Comparison of ENCODE assay signal across 8 cellular contexts in the genomic region with DNA sequence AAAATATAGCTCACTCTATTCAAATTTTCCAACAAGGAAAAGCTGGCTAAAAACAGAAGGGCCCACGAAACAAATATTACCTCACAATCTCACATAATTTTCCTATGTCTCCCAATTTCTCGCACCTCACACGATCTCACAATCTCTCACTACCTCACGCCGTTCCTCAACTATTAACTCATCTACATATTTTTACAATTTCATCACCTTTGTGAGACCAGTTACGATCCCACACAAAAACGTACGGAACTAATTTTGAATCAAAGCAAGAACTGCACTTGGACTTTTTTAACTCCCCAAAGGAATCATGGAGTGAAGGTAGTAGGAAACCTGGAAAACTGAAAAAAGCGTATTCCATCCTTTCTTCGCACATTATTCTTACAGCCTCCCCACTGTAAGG. TPM values are rescaled to one million over a fixed set of nuclear protein-coding genes. Genes with fewer than 3 reads are reported as not detected.
DNase-seq lines count a peak whose midpoint lies in the region; TF ChIP-seq lines count a peak whose summit lies in the region.

No MANE protein-coding gene starts in this region.

- peak overlapping the region in 2 of 8 donors; percentile 42 to 69 for H3K27ac Mint-ChIP-seq in CD8-positive, alpha-beta memory T cell
- H3K27ac Mint-ChIP-seq in endodermal cell = peak overlapping the region; percentile 74

- DNase-seq in CD8-positive, alpha-beta memory T cell = no peak
- DNase-seq in NT2/D1 (ENCODE audit: low read depth, low spot score) = no peak
- DNase-seq in endodermal cell = no peak
- DNase-seq in non-pigmented ciliary epithelial cell (ENCODE audit: low read depth) = peak; percentile 26
- DNase-seq in SKM-1 (lab: John Stamatoyannopoulos, UW; ENCODE audit: unreplicated experiment) = no peak
- no peak for DNase-seq in foreskin melanocyte
- no peak for DNase-seq in NOMO-1 treated with dmso at 0.1 percent for 144 hours (lab: John Stamatoyannopoulos, UW; ENCODE audit: unreplicated experiment)
- no peak for DNase-seq in amygdala (lab: John Stamatoyannopoulos, UW)

- no peaks in the 10 kb centered on the region for H3K27me3 ChIP-seq in CD8-positive, alpha-beta memory T cell (ENCODE audit: insufficient read depth, low read length, poor library complexity, severe bottlenecking)
- H3K27me3 ChIP-seq in NT2/D1 (ENCODE audit: insufficient read depth, insufficient read length) (no peaks in the 10 kb centered on the region), endodermal cell (ENCODE audit: control insufficient read depth, insufficient read depth, low read length, poor library complexity, severe bottlenecking) (no peaks in the 10 kb centered on the region)

- H3K9me3 ChIP-seq in CD8-positive, alpha-beta memory T cell (ENCODE audit: low read length) = no peaks in the 10 kb centered on the region
- H3K9me3 ChIP-seq in NT2/D1 (ENCODE audit: insufficient read depth, low read length) (peaks cover 7% of the 10 kb centered on the region; the same call in 1 of the 2 replicates), endodermal cell (ENCODE audit: control insufficient read depth, low read length) (no peaks in the 10 kb centered on the region)

- peak overlapping the region; percentile 82 to 98 (median 90) for H3K4me3 Mint-ChIP-seq in CD8-positive, alpha-beta memory T cell
- H3K4me3 Mint-ChIP-seq in endodermal cell = peak overlapping the region; percentile 100

- H3K36me3 ChIP-seq in CD8-positive, alpha-beta memory T cell (ENCODE audit: insufficient read depth, low read length) = no peaks in the 10 kb centered on the region
- H3K36me3 ChIP-seq in NT2/D1 (ENCODE audit: insufficient read depth, insufficient read length, low read length) (peaks cover 13% of the 10 kb centered on the region), endodermal cell (ENCODE audit: control insufficient read depth, insufficient read depth, low read length) (peaks cover 18% of the 10 kb centered on the region)

- peaks cover 0 to 6% of the 10 kb centered on the region in 2 donors for H3K27me3 Mint-ChIP-seq in CD8-positive, alpha-beta memory T cell
- H3K27me3 Mint-ChIP-seq in endodermal cell (ENCODE audit: insufficient read depth) = peaks cover 12% of the 10 kb centered on the region

- peaks cover 28 to 53% (median 48%) of the 10 kb centered on the region in 3 donors for H3K4me1 Mint-ChIP-seq in CD8-positive, alpha-beta memory T cell
- H3K4me1 Mint-ChIP-seq in endodermal cell = peaks cover 3% of the 10 kb centered on the region

- 17 to 21% methylated on average over 9 to 10 of the region's 10 CpGs for WGBS in endodermal cell (ENCODE audit: insufficient coverage in 1 of 2, insufficient read length in 1 of 2), 2 experiments

- peak overlapping the region; percentile 73 for H3K4me3 ChIP-seq in CD8-positive, alpha-beta memory T cell (ENCODE audit: low read length)
- H3K4me3 ChIP-seq in NT2/D1 (ENCODE audit: insufficient read length, low read depth) (peak overlapping the region; percentile 88), endodermal cell (ENCODE audit: low read length) (peak overlapping the region; percentile 89)

- peaks cover 0 to 7% (median 0%) of the 10 kb centered on the region in 3 donors for H3K36me3 Mint-ChIP-seq in CD8-positive, alpha-beta memory T cell
- peaks cover 19% of the 10 kb centered on the region for H3K36me3 Mint-ChIP-seq in endodermal cell (ENCODE audit: low read depth)

- CTCF ChIA-PET in CD8-positive, alpha-beta memory T cell (lab: Charles Lee) = interaction anchor here (1.3 kb wide), 1 partner anchor 20 kb away, joined by 4 read pairs; no protein-coding TSS in a partner anchor

- peak overlapping the region; percentile 88 for H3K9ac ChIP-seq in NT2/D1 (ENCODE audit: insufficient read length, low read depth)
- peak overlapping the region; percentile 80 for H3K9ac ChIP-seq in endodermal cell (ENCODE audit: extremely low read depth, low read length, poor library complexity, severe bottlenecking)

- H3K4me1 ChIP-seq in CD8-positive, alpha-beta memory T cell (ENCODE audit: insufficient read depth, low read length) = peaks cover 7% of the 10 kb centered on the region
- H3K4me1 ChIP-seq in NT2/D1 (ENCODE audit: insufficient read depth, insufficient read length) (no peaks in the 10 kb centered on the region), endodermal cell (ENCODE audit: control insufficient read depth, insufficient read depth, low read length) (no peaks in the 10 kb centered on the region)

- no peaks in the 10 kb centered on the region for H3K9me3 Mint-ChIP-seq in CD8-positive, alpha-beta memory T cell
- no peaks in the 10 kb centered on the region for H3K9me3 Mint-ChIP-seq in endodermal cell

- TF ChIP-seq CTCF in endodermal cell (conservative IDR thresholded peaks at IDR 0.05) = no peak

- POLR2A ChIA-PET in CD8-positive, alpha-beta memory T cell (lab: Charles Lee) = interaction anchor here (1.5 kb wide), 1 partner anchor 8 kb away, joined by 3 read pairs; no protein-coding TSS in a partner anchor

- no peak overlapping the region for H3K27ac ChIP-seq in CD8-positive, alpha-beta memory T cell (ENCODE audit: low read depth, low read length)
- H3K27ac ChIP-seq in endodermal cell (ENCODE audit: low read depth, low read length) = no peak overlapping the region

RNA-seq across cellular contexts. Expression of a gene that starts 1.1 kb away (rescaled TPM):
- total RNA-seq in CD8-positive, alpha-beta memory T cell = 10 to 100 TPM; 63.1 to 65.1 TPM
- polyA plus RNA-seq in CD8-positive, alpha-beta memory T cell = 21.1 TPM
- 100 to 1,000 TPM; 173 to 230 TPM for total RNA-seq in endodermal cell
- 245 TPM for polyA plus RNA-seq in endodermal cell (2013, experiment 1 of 2)
- 229 TPM for polyA plus RNA-seq in endodermal cell (2013, experiment 2 of 2)

RNA-seq across cellular contexts. Expression of a gene that starts 7.4 kb away (rescaled TPM):
- total RNA-seq in CD8-positive, alpha-beta memory T cell = 10 to 100 TPM; 43.3 to 45.2 TPM
- polyA plus RNA-seq in CD8-positive, alpha-beta memory T cell = 26.5 TPM
- 10 to 100 TPM; 19.7 to 20.5 TPM for total RNA-seq in endodermal cell
- 16.2 TPM for polyA plus RNA-seq in endodermal cell (2013, experiment 1 of 2)
- 13.6 TPM for polyA plus RNA-seq in endodermal cell (2013, experiment 2 of 2)

RNA-seq across cellular contexts. Expression of a gene that starts 52.0 kb away (rescaled TPM):
- total RNA-seq in CD8-positive, alpha-beta memory T cell = 10 to 100 TPM; 94.5 to 98.4 TPM
- 13.1 TPM for polyA plus RNA-seq in CD8-positive, alpha-beta memory T cell
- 100 to 1,000 TPM; 122 to 135 TPM for total RNA-seq in endodermal cell
- polyA plus RNA-seq in endodermal cell (2013, experiment 1 of 2) = 123 TPM
- polyA plus RNA-seq in endodermal cell (2013, experiment 2 of 2) = 113 TPM
